ENCODE assay signal across 7 cellular contexts in the genomic region with DNA sequence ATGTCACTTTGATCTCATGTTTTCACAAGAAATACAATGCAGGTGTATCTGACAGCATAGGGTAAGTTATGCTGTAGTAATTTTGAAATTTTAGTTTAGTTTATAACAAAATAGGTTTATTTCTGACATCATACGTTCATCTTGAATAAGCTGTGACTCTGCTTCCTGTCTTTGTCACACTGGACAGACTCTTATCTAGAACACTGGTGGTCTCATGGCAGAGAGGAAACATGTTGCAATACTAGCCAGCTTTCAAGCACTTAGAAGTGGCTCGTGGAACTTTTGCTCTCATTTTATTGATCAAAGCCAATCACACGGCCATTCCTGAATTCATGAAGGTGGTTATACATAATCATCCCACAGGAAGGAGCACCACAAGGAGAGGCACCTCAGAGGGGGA. TPM values are rescaled to one million over a fixed set of nuclear protein-coding genes. Genes with fewer than 3 reads are reported as not detected.
"Had no signal": no experiment of that assay in that cellular context is flagged by ENCODE, and none has a peak within 500 bp of the region (broad histone marks: within the 10 kb centered on the region; RNA-seq: fewer than 3 reads in every experiment).

No MANE protein-coding gene starts in this region.

- ATAC-seq: activated CD4-positive, CD25-positive, alpha-beta regulatory T cell treated with anti-CD3 and anti-CD28 coated beads, Interleukin-2, amount 50 U/mL, for 24 hours; activated naive CD8-positive, alpha-beta T cell treated with anti-CD3 and anti-CD28 coated beads, Interleukin-2, amount 50 U/mL, for 24 hours; activated T-cell treated with anti-CD3 and anti-CD28 coated beads, Interleukin-2, amount 50 U/mL, for 4 hours had no signal

- DNase-seq: effector CD4-positive, alpha-beta T cell; natural killer cell; T1000 had no signal

RNA-seq across cellular contexts. Expression of a gene that starts 46.6 kb away (rescaled TPM):
- total RNA-seq: mesenteric fat pad had no signal
